Comparison of ENCODE assay signal across 8 cellular contexts in the genomic region with DNA sequence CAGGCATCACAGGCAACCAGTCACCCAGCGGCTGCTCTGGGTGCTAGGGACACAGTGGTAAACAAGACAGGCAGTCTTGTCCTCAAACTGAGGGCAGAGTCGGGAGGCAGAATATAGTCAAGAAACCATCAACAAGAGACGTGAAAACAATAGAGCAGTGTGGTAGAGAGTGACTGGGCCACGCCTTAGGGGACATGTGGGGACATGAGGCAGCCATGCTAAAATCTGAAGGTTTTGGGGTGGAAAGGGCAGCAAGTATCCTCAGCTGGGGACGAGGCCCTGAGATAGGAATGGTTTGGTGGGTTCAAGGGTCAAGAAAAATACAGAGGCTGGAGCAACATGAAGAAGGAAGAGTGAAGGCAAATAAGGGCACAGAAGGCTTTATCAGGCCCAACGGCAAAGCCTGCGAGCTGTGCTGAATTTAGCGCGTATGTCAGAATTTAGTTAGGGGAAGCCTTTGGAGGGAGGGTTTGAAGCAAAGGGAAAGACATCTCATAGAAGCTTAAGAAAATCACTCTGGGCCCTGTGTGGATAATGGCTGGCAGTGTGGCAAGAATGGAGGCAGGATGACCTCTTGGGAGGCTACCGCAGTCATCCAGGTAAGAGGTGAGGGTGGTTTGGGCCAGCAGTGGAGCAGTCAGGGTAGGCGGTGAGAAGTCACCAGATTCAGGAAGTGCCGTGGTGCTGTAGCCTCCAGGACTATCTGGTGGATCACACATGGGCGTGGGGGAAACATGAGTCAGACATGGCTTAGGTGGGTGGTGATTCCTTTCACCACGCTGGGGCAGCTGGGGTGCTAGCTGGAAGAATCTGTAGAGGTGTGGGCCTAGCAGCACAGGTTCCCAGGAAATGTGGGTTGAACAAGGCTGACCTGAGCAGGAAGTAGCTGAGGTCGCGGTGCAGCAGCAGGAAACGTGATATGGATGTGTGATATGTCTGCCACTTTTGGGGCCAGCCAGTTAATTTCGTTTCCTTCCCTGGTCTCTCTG. TPM values are rescaled to one million over a fixed set of nuclear protein-coding genes. Genes with fewer than 3 reads are reported as not detected.
A peak's percentile ranks its signal among the peaks of the same experiment; 100 is the strongest.
DNase-seq lines count a peak whose midpoint lies in the region; FAIRE-seq and TF ChIP-seq lines count a peak whose summit lies in the region.

No MANE protein-coding gene starts in this region.

- H3K27me3 ChIP-seq in ovary = no peaks in the 10 kb centered on the region

- intact Hi-C loops in ovary (cut with DNase I) = no loop called here

- no peaks in the 10 kb centered on the region for H3K9me3 ChIP-seq in ovary

- no peaks in the 10 kb centered on the region for H3K36me3 ChIP-seq in ovary

- H3K27ac ChIP-seq in skin epidermis (peak overlapping the region in 20 of 21 experiments; percentile 36 to 94 (median 70)), ovary (no peak overlapping the region)

- peak; percentile 62 for FAIRE-seq in H54 (lab: Jason Lieb, UNC)

- DNase-seq in EH (ENCODE audit: low read depth) = peak; percentile 39
- peak; percentile 29 for DNase-seq in H54 (ENCODE audit: insufficient read length, low spot score)
- DNase-seq in NAMALWA (ENCODE audit: low spot score) = peak; percentile 57
- peak; percentile 79 for DNase-seq in activated CD8-positive, alpha-beta memory T cell treated with anti-CD3 and anti-CD28 coated beads, Interleukin-2, amount 50 U/mL, for 24 hours (ENCODE audit: extremely low read depth)
- peak; percentile 60 for DNase-seq in fibroblast of villous mesenchyme (ENCODE audit: low read depth)
- no peak for DNase-seq in ovary
- no peak for DNase-seq in NCI-H748 treated with DMSO at 0.1 percent for 48 hours (lab: John Stamatoyannopoulos, UW)

- TF ChIP-seq EP300 in ovary (IDR thresholded peaks at IDR 0.05) = no peak

- no peak overlapping the region for H3K4me3 ChIP-seq in fibroblast of villous mesenchyme (ENCODE audit: low read depth, low read length)
- peak overlapping the region in 5 of 7 experiments; percentile 7 to 32 (median 27) for H3K4me3 ChIP-seq in skin epidermis
- H3K4me3 ChIP-seq in ovary = no peak overlapping the region

- TF ChIP-seq POLR2A in H54 (IDR thresholded peaks at IDR 0.05; ENCODE audit: low read depth, low read length) (no peak), ovary (IDR thresholded peaks at IDR 0.05) (no peak)

- no peak for TF ChIP-seq CTCF in fibroblast of villous mesenchyme (IDR thresholded peaks at IDR 0.05; ENCODE audit: insufficient read depth, low read depth, low read length)
- TF ChIP-seq CTCF in ovary (IDR thresholded peaks at IDR 0.05) = no peak

- no peaks in the 10 kb centered on the region for H3K4me1 ChIP-seq in ovary (ENCODE audit: insufficient read depth)

- 89 to 92% (median 90%) methylated on average over 18 of the region's 18 CpGs for WGBS in ovary, 3 donors

RNA-seq across cellular contexts. Expression of a gene that starts 3.0 kb away (rescaled TPM):
- total RNA-seq in fibroblast of villous mesenchyme = 5.2 and 9.7 TPM in 2 replicates
- 10 to 100 TPM; 41.0 to 95.0 (median 66.1) TPM for total RNA-seq in ovary
- polyA plus RNA-seq in ovary = 100 to 1,000 TPM in 1 of 2 donors, 10 to 100 TPM in 1; 50.6 to 105 TPM

Comparison
In these comparisons a context has a peak if more than half of its experiments do, and no peak if none do; other contexts are left out.
1. DNase-seq: peak in EH (single experiment), H54 (single experiment), NAMALWA (single experiment), activated CD8-positive, alpha-beta memory T cell treated with anti-CD3 and anti-CD28 coated beads, Interleukin-2, amount 50 U/mL, for 24 hours (single experiment) and fibroblast of villous mesenchyme (single experiment); none in ovary (0 of 5) and NCI-H748 treated with DMSO at 0.1 percent for 48 hours (single experiment).
2. H3K4me3 ChIP-seq: peak in skin epidermis (5 of 7); none in fibroblast of villous mesenchyme (single experiment) and ovary (single experiment).
3. H3K27ac ChIP-seq: peak in skin epidermis (20 of 21); none in ovary (0 of 2).